ENCODE assay signal across 11 cellular contexts in genomic region chr1:213984387-213985180, GRCh38. TPM values are rescaled to one million over a fixed set of nuclear protein-coding genes. Genes with fewer than 3 reads are reported as not detected.
DNase-seq lines count a peak whose midpoint lies in the region; ATAC-seq and TF ChIP-seq lines count a peak whose summit lies in the region.
"Had no signal": no experiment of that assay in that cellular context is flagged by ENCODE, and none has a peak within 500 bp of the region (broad histone marks: within the 10 kb centered on the region; RNA-seq: fewer than 3 reads in every experiment).

No MANE protein-coding gene starts in this region.

- H4K8ac ChIP-seq in neuronal stem cell (ENCODE audit: low read depth, low read length): no peak overlapping the region

- H3K9me3 ChIP-seq in adipocyte (ENCODE audit: control insufficient read depth, low read length): no peaks in the 10 kb centered on the region
- H3K9me3 ChIP-seq in neuronal stem cell (replicated peaks in 1 of 2; ENCODE audit: control insufficient read depth in 2 of 2, insufficient read depth in 1 of 2, low read depth in 1 of 2, low read length in 2 of 2): no peaks in the 10 kb centered on the region

- H2BK15ac ChIP-seq in neuronal stem cell (ENCODE audit: low read length): no peak overlapping the region

- H3K4me3 ChIP-seq in adipocyte (ENCODE audit: low read length) (peak overlapping the region; percentile 55), neuronal stem cell (ENCODE audit: low read length in 2 of 2) (no peak overlapping the region)

- TF ChIP-seq CTCF in GM20000 (IDR thresholded peaks at IDR 0.05; ENCODE audit: extremely low read depth, missing control alignments): no peak

- H2BK120ac ChIP-seq in neuronal stem cell (ENCODE audit: low read depth, low read length): no peak overlapping the region

- H2BK12ac ChIP-seq in neuronal stem cell (ENCODE audit: low read length): no peak overlapping the region

- peak overlapping the region; percentile 84 for H3K4me2 ChIP-seq in neuronal stem cell (ENCODE audit: insufficient read depth, low read length, poor library complexity, severe bottlenecking)

- no peak overlapping the region for H3K18ac ChIP-seq in neuronal stem cell (ENCODE audit: low read length)

- no peaks in the 10 kb centered on the region for H3K79me1 ChIP-seq in neuronal stem cell (ENCODE audit: low read depth, low read length)

- H3K4me1 ChIP-seq in adipocyte (ENCODE audit: control insufficient read depth, insufficient read depth, low read length) (peaks cover 19% of the 10 kb centered on the region), neuronal stem cell (ENCODE audit: control insufficient read depth in 2 of 2, insufficient read depth in 1 of 2, low read depth in 1 of 2, low read length in 2 of 2) (peaks cover 31 to 32% of the 10 kb centered on the region in 2 donors)

- H3K9ac ChIP-seq in adipocyte (ENCODE audit: low read length): no peak overlapping the region
- H3K9ac ChIP-seq in neuronal stem cell (ENCODE audit: low read depth, low read length, poor library complexity): no peak overlapping the region

- H4K91ac ChIP-seq in neuronal stem cell (ENCODE audit: low read depth, low read length, poor library complexity): no peak overlapping the region

- no CpG with 5 or more reads among the region's 14 CpGs for WGBS in neuronal stem cell (ENCODE audit: extremely low coverage in 2 of 2, insufficient read length in 2 of 2, insufficient replicate concordance in 1 of 2), 2 donors

- intact Hi-C loops in posterior vena cava (cut with DNase I): no loop called here

- no peak overlapping the region for H2AK5ac ChIP-seq in neuronal stem cell (ENCODE audit: low read depth, low read length)

- peak overlapping the region; percentile 89 for H2AFZ ChIP-seq in neuronal stem cell (ENCODE audit: low read length)

- H3K27me3 ChIP-seq in adipocyte (replicated peaks; ENCODE audit: control insufficient read depth, insufficient read depth, low read length) (peaks cover 79% of the 10 kb centered on the region), neuronal stem cell (ENCODE audit: control insufficient read depth in 3 of 3, insufficient read depth in 3 of 3, low read depth in 1 of 3, low read length in 3 of 3) (peaks cover 12 to 74% (median 69%) of the 10 kb centered on the region in 3 experiments)

- H3K14ac ChIP-seq in neuronal stem cell (ENCODE audit: low read length): no peak overlapping the region

- peak; percentile 28 for DNase-seq in GM20000 (ENCODE audit: low spot score)
- peak; percentile 35 to 36 for DNase-seq in NCI-H187 (lab: John Stamatoyannopoulos, UW)
- no peak for DNase-seq in adipocyte (ENCODE audit: low read depth)
- no peak for DNase-seq in neuronal stem cell (ENCODE audit: low spot score)
- no peak for DNase-seq in ureter (ENCODE audit: low spot score)
- no peak for DNase-seq in NCI-H446 treated with DMSO at 0.1 percent for 48 hours (lab: John Stamatoyannopoulos, UW)
- DNase-seq in posterior vena cava (ENCODE audit: low spot score): no peak
- DNase-seq: Calu3 had no signal

- no peak overlapping the region for H2BK5ac ChIP-seq in neuronal stem cell (ENCODE audit: low read length)

- no peak overlapping the region for H3K23ac ChIP-seq in neuronal stem cell (ENCODE audit: low read depth, low read length, poor library complexity)

- H3K4ac ChIP-seq in neuronal stem cell (ENCODE audit: low read length): no peak overlapping the region

- ATAC-seq in HG03196 (IDR thresholded peaks at IDR 0.05; ENCODE audit: unreplicated experiment): no peak

- H3K27ac ChIP-seq in neuronal stem cell (replicated peaks; ENCODE audit: low read length): no peak overlapping the region
- H3K27ac ChIP-seq: RWPE1 had no signal

- H3K36me3 ChIP-seq in adipocyte (ENCODE audit: control insufficient read depth, insufficient read depth, low read length, severe bottlenecking) (no peaks in the 10 kb centered on the region), neuronal stem cell (replicated peaks in 1 of 2; ENCODE audit: control insufficient read depth in 2 of 2, insufficient read depth in 2 of 2, low read length in 2 of 2) (no peaks in the 10 kb centered on the region)

RNA-seq across cellular contexts. Expression of gene PROX1, which starts 3.2 kb away (rescaled TPM):
- polyA plus RNA-seq in neuronal stem cell (2013, experiment 1 of 2): 2.1 TPM
- 2.3 TPM for polyA plus RNA-seq in neuronal stem cell (2013, experiment 2 of 2)
- total RNA-seq in ureter (3.0 TPM), posterior vena cava (10 to 100 TPM in 1 of 2 donors, 1 to 10 TPM in 1; 8.8 to 13.7 TPM)
- total RNA-seq: activated T-helper 2 cell treated with anti-CD3 and anti-CD28 coated beads, Interferon-gamma antibody, Interleukin-2, Interleukin-4, amounts not matched to agents 10 μg/mL and 5 μg/mL and 100 μg/mL, durations not matched to agents 14 hours and 24 hours and 36 hours had no signal

Comparison
In these comparisons a context has a peak if more than half of its experiments do, and no peak if none do; other contexts are left out.
1. DNase-seq: peak in GM20000 (single experiment) and NCI-H187 (2 of 2); none in adipocyte (single experiment), neuronal stem cell (single experiment), ureter (single experiment), NCI-H446 treated with DMSO at 0.1 percent for 48 hours (single experiment) and posterior vena cava (single experiment).